In the genomic region with DNA sequence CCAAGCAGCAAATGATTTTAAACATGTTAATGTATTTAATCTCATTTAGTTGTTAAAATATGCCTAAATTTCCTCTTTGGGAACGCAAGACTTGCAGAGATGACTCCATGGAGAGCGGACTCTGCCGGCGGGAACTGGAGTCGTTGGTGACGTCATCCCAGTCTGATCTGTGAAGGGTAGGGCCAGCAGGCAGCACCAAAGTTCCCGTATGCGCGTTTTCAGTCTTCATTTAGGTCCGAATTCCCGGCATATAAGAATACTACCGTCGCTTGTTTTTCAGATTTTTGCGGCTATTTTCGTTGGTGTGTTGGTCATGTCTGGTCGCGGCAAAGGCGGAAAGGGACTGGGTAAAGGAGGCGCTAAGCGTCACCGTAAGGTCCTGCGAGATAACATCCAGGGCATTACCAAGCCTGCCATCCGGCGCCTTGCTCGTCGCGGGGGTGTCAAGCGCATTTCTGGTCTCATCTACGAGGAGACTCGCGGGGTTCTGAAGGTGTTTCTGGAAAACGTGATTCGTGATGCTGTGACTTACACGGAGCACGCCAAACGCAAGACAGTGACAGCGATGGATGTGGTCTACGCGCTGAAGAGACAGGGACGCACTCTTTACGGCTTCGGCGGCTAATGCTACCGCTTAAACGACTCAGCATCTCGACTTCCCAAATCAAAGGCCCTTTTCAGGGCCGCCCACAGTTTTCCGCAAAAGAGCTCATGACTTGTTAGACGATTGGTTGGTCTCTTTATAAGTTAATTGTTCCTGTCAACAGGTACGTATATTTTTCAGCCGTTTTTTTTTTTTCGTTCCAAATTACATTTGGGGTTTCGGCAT, we compare ENCODE assay signal across 8 cellular contexts.
DNase-seq lines count a peak whose midpoint lies in the region; ATAC-seq and TF ChIP-seq lines count a peak whose summit lies in the region.

No MANE protein-coding gene starts in this region.

- H3K4me1 ChIP-seq in left lung: peaks cover 6 to 35% of the 10 kb centered on the region in 2 donors

- peaks cover 0 to 92% of the 10 kb centered on the region in 2 donors for H3K27me3 ChIP-seq in left lung

- DNase-seq in Ammon's horn (ENCODE audit: low spot score) (peak; percentile 98), NCI-H510A treated with DMSO at 0.1 percent for 48 hours (lab: John Stamatoyannopoulos, UW) (peak; percentile 85), dermis blood vessel endothelial cell (peak; percentile 99), left lung (peak; percentile 91 to 96)
- peak; percentile 88 for DNase-seq in activated CD4-positive, alpha-beta T cell treated with anti-CD3 and anti-CD28 coated beads for 48 hours
- peak; percentile 76 to 78 for DNase-seq in stimulated activated CD4-positive, alpha-beta T cell treated with anti-CD3 and anti-CD28 coated beads, Interleukin-2, amount 100 ng/mL, for 48 hours

- TF ChIP-seq CTCF in left lung (IDR thresholded peaks at IDR 0.05): peak in 1 of 2 donors; percentile 7

- peak; percentile 41 for ATAC-seq in GM19043 (IDR thresholded peaks at IDR 0.05; ENCODE audit: low read depth, unreplicated experiment)
- peak; percentile 31 for ATAC-seq in HG03378 (IDR thresholded peaks at IDR 0.05; ENCODE audit: unreplicated experiment)
- peak; percentile 85 for ATAC-seq in left lung

- H3K27ac ChIP-seq in left lung: peak overlapping the region; percentile 95 to 98

- H3K4me3 ChIP-seq in left lung: peak overlapping the region; percentile 50 to 74

- H3K9me3 ChIP-seq in left lung: no peaks in the 10 kb centered on the region

- H3K36me3 ChIP-seq in left lung: no peaks in the 10 kb centered on the region

- intact Hi-C loops in left lung (cut with DNase I): no loop called here

Comparison
In these comparisons a context has a peak if more than half of its experiments do, and no peak if none do; other contexts are left out.
1. Peak in every context shown above with its lines: DNase-seq, ATAC-seq, H3K4me3 ChIP-seq and H3K27ac ChIP-seq.
2. ATAC-seq: peak in every context shown above with its lines; median percentile 85 in left lung; 41 in GM19043; 31 in HG03378.